Comparison of ENCODE assay signal across 12 cellular contexts in the genomic region with DNA sequence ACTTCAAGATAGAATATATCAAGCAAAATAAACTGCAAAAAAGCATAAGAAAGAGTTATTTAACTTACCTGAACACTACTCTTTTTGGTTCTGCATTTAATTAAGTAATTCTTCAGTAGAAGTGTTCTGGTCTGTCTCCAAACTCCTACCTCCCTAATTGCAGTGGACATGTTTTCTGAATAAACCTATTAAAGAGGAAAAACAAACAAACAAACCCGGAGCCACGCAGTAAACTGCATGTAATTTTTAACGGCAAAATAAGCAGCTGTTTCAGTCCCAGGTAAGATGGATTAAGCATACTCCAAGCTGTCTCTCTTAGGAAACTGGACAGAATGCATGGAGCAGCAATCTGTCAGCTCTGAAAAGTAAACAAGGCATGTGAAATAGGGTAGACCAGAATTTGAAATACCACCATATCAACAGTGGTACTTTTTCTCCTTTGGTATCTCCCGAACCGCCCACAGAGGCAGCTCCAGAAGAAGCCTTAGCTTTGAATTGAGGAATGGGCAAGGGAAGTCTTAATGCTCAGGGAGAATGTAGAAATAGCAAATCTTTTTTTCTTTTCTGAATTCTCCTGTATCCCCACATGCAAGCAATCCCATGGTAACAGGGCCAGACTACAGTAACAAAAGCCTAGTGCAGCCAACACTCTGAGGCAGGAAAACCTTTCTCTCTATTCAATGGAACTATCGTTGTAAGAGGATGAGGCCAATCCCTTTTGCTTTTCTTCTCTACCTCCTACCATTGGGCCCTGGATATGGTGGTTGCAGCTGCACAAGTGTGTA. TPM values are rescaled to one million over a fixed set of nuclear protein-coding genes. Genes with fewer than 3 reads are reported as not detected.
DNase-seq lines count a peak whose midpoint lies in the region; ATAC-seq, FAIRE-seq and TF ChIP-seq lines count a peak whose summit lies in the region.
"Had no signal": no experiment of that assay in that cellular context is flagged by ENCODE, and none has a peak within 500 bp of the region (broad histone marks: within the 10 kb centered on the region; RNA-seq: fewer than 3 reads in every experiment).

No MANE protein-coding gene starts in this region.

- no peak for TF ChIP-seq CTCF in neural progenitor cell (IDR thresholded peaks at IDR 0.05)

- peak overlapping the region; percentile 82 for H3K4me2 ChIP-seq in neural progenitor cell

- H3K36me3 Mint-ChIP-seq in neural progenitor cell, result no peaks in the 10 kb centered on the region

- no peaks in the 10 kb centered on the region for H3K79me2 ChIP-seq in neural progenitor cell (ENCODE audit: low read depth)

- intact Hi-C loops in posterior cingulate gyrus (cut with DNase I), result no loop called here
- intact Hi-C loops in Right ventricle myocardium superior (cut with DNase I), result no loop called here

- in situ Hi-C loops in G401 (cut with HindIII; ENCODE audit: low sequenced_read_pairs), result no loop called here

- DNase-seq in G401 (ENCODE audit: low spot score) (peak; percentile 68), NCI-H2196 (lab: John Stamatoyannopoulos, UW; ENCODE audit: unreplicated experiment) (peak; percentile 26), astrocyte of the hippocampus (ENCODE audit: low read depth, low spot score) (peak; percentile 6), neural progenitor cell (ENCODE audit: low spot score) (peak; percentile 79), NCI-H69 (lab: John Stamatoyannopoulos, UW) (no peak), posterior cingulate gyrus (no peak), RCC 7860 (ENCODE audit: low spot score) (no peak), Right ventricle myocardium superior (no peak)
- DNase-seq: activated CD4-positive, alpha-beta memory T cell treated with anti-CD3 and anti-CD28 coated beads for 36 hours; activated naive CD4-positive, alpha-beta T cell had no signal

- no peaks in the 10 kb centered on the region for H3K36me3 ChIP-seq in neural progenitor cell

- H3K4me3 Mint-ChIP-seq in neural progenitor cell, result peak overlapping the region; percentile 11
- H3K4me3 Mint-ChIP-seq: activated CD4-positive, alpha-beta memory T cell treated with anti-CD3 and anti-CD28 coated beads for 36 hours had no signal

- H3K9me3 ChIP-seq in neural progenitor cell (ENCODE audit: low read depth), result no peaks in the 10 kb centered on the region
- H3K9me3 ChIP-seq: right atrium auricular region had no signal

- peaks cover 20% of the 10 kb centered on the region for H3K4me1 Mint-ChIP-seq in neural progenitor cell

- no peak for ATAC-seq in Right ventricle myocardium superior (ENCODE audit: poor library complexity)
- ATAC-seq: esophagus mucosa had no signal

- peak overlapping the region; percentile 88 for H3K27ac ChIP-seq in neural progenitor cell
- H3K27ac ChIP-seq: right atrium auricular region had no signal

- no peaks in the 10 kb centered on the region for H3K27me3 ChIP-seq in neural progenitor cell
- H3K27me3 ChIP-seq: right atrium auricular region had no signal

- H4K20me1 ChIP-seq in neural progenitor cell (ENCODE audit: low read depth), result no peaks in the 10 kb centered on the region

- FAIRE-seq in RCC 7860 (lab: Jason Lieb, UNC), result no peak

- H3K4me1 ChIP-seq in neural progenitor cell, result peaks cover 24% of the 10 kb centered on the region
- H3K4me1 ChIP-seq: right atrium auricular region had no signal

- H3K4me3 ChIP-seq in neural progenitor cell, result peak overlapping the region; percentile 37
- H3K4me3 ChIP-seq: right atrium auricular region had no signal

- H3K27ac Mint-ChIP-seq in neural progenitor cell, result peak overlapping the region; percentile 96
- H3K27ac Mint-ChIP-seq: activated CD4-positive, alpha-beta memory T cell treated with anti-CD3 and anti-CD28 coated beads for 36 hours had no signal

- peaks cover 4% of the 10 kb centered on the region for H3K27me3 Mint-ChIP-seq in neural progenitor cell (ENCODE audit: insufficient read depth, low read depth)
- H3K27me3 Mint-ChIP-seq: activated CD4-positive, alpha-beta memory T cell treated with anti-CD3 and anti-CD28 coated beads for 36 hours had no signal

- H2AFZ ChIP-seq in neural progenitor cell (replicated peaks), result peak overlapping the region; percentile 74

- no peaks in the 10 kb centered on the region for H3K9me3 Mint-ChIP-seq in neural progenitor cell
- H3K9me3 Mint-ChIP-seq: activated CD4-positive, alpha-beta memory T cell treated with anti-CD3 and anti-CD28 coated beads for 36 hours had no signal

- peaks cover 19% of the 10 kb centered on the region for H3F3A ChIP-seq in neural progenitor cell (ENCODE audit: low read depth)

- H3K9ac ChIP-seq in neural progenitor cell, result no peak overlapping the region

RNA-seq across cellular contexts. Expression of gene ABCA5, which starts 12.5 kb away (rescaled TPM):
- total RNA-seq in G401 (2014; rRNA removed; shearing (Covaris generic)), result 4.4 and 18.6 TPM in 2 replicates
- 19.4 and 35.1 TPM in 2 replicates for total RNA-seq in neural progenitor cell (ENCODE audit: low replicate concordance)
- 20.2 TPM for total RNA-seq in Right ventricle myocardium superior

Comparison
In these comparisons a context has a peak if more than half of its experiments do, and no peak if none do; other contexts are left out.
1. DNase-seq: peak in G401 (single experiment), NCI-H2196 (single experiment), astrocyte of the hippocampus (single experiment) and neural progenitor cell (single experiment); none in NCI-H69 (single experiment), posterior cingulate gyrus (0 of 10), RCC 7860 (single experiment) and Right ventricle myocardium superior (single experiment).